Comparison of ENCODE assay signal across 9 cellular contexts in the genomic region with DNA sequence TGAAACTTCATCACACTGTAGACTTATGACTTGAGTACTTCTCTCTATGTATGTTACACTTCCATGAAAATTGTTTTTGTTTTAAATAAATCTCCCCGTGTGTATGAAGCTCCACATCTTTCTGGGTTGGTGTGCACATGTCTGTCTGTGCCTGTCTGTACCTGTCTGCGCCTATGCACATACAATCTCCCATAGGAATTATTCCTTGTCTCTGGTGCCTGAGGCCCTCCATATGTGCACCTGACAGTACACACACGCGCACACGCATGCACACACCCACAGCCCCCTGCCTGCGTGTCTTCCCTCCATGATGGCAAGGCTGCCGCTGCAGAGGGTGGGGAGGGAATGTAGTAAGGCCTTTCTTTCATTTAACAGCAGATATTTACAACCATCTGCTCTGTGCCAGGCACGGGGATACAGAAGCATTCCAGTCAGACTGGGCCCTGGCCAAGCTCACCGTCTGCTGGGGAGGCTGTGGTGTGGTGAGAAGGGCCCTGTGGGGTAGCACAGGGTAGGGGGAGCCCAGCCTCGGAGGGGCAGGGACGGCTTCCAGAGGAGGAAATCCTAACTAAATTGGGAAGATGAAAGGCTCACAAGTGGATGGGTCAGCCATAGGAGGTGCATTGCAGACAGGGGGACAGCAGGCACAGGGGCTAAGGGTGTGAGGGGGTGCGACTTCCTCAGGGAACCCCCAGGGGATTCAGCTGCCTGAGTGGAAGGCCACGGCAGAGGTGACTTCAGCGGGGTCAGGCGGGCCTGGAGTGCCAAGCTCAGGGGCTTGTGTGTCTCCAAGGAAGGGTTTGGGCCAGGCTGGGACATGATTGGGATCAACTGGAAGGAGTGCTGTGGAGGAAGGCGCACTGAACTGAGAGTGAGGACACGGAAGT. TPM values are rescaled to one million over a fixed set of nuclear protein-coding genes. Genes with fewer than 3 reads are reported as not detected.
DNase-seq lines count a peak whose midpoint lies in the region; TF ChIP-seq lines count a peak whose summit lies in the region.
"Had no signal": no experiment of that assay in that cellular context is flagged by ENCODE, and none has a peak within 500 bp of the region (broad histone marks: within the 10 kb centered on the region; RNA-seq: fewer than 3 reads in every experiment).

No MANE protein-coding gene starts in this region.

- H3K79me2 ChIP-seq in OCI-LY3 (ENCODE audit: low read length) (no peaks in the 10 kb centered on the region), trophoblast cell (ENCODE audit: control insufficient read depth, insufficient read depth, low read length, poor library complexity) (peaks cover 2% of the 10 kb centered on the region)

- peak overlapping the region; percentile 15 for H4K8ac ChIP-seq in trophoblast cell (ENCODE audit: low read depth, low read length)

- no peaks in the 10 kb centered on the region for H3K9me3 ChIP-seq in OCI-LY3 (ENCODE audit: insufficient read depth, low read length)
- no peaks in the 10 kb centered on the region for H3K9me3 ChIP-seq in trophoblast cell (ENCODE audit: insufficient read depth, low read depth, low read length)

- H3K4me1 ChIP-seq in OCI-LY3 (ENCODE audit: low read length) = peaks cover 8% of the 10 kb centered on the region
- H3K4me1 ChIP-seq in trophoblast cell (ENCODE audit: control insufficient read depth in 1 of 2, insufficient read depth in 2 of 2, low read length in 2 of 2) = peaks cover 17 to 28% of the 10 kb centered on the region in 2 experiments

- H3K79me1 ChIP-seq in trophoblast cell (ENCODE audit: low read length) = peaks cover 15% of the 10 kb centered on the region

- peak overlapping the region; percentile 60 for H3K9ac ChIP-seq in OCI-LY3 (ENCODE audit: low read length)
- H3K9ac ChIP-seq in trophoblast cell (ENCODE audit: low read length) = no peak overlapping the region

- H3K4me3 ChIP-seq in OCI-LY3 (ENCODE audit: low read length) (peak overlapping the region; percentile 76), trophoblast cell (ENCODE audit: low read depth, low read length) (no peak overlapping the region)
- H3K4me3 ChIP-seq: GM12878 had no signal

- H3K27me3 ChIP-seq in OCI-LY3 (ENCODE audit: low read depth, low read length) (no peaks in the 10 kb centered on the region), trophoblast cell (ENCODE audit: insufficient read depth, low read length) (no peaks in the 10 kb centered on the region)

- peak overlapping the region; percentile 40 for H2BK120ac ChIP-seq in trophoblast cell (ENCODE audit: insufficient read depth, low read length, poor library complexity)

- no peak overlapping the region for H3K23ac ChIP-seq in trophoblast cell (ENCODE audit: low read length)

- peak overlapping the region; percentile 48 for H2AK5ac ChIP-seq in trophoblast cell (ENCODE audit: low read length)

- peak overlapping the region; percentile 23 for H3K18ac ChIP-seq in trophoblast cell (ENCODE audit: low read length)

- no peak for TF ChIP-seq CTCF in OCI-LY3 (IDR thresholded peaks at IDR 0.05; ENCODE audit: low read depth, low read length)

- no peak overlapping the region for H3K27ac ChIP-seq in OCI-LY3 (ENCODE audit: low read length)
- H3K27ac ChIP-seq in epithelial cell of prostate = peak overlapping the region; percentile 99
- no peak overlapping the region for H3K27ac ChIP-seq in trophoblast cell (ENCODE audit: low read depth, low read length)

- peak overlapping the region; percentile 52 for H4K91ac ChIP-seq in trophoblast cell (ENCODE audit: low read depth, low read length)

- no CpG with 5 or more reads among the region's 17 CpGs for WGBS in trophoblast cell (ENCODE audit: extremely low coverage, insufficient coverage, insufficient read length)

- H3K4me2 ChIP-seq in OCI-LY3 (ENCODE audit: low read length) = peak overlapping the region; percentile 91
- peak overlapping the region; percentile 27 for H3K4me2 ChIP-seq in trophoblast cell (ENCODE audit: low read length)

- H2BK5ac ChIP-seq in trophoblast cell (ENCODE audit: low read depth, low read length, poor library complexity) = no peak overlapping the region

- H3K36me3 ChIP-seq in OCI-LY3 (replicated peaks; ENCODE audit: low read depth, low read length) (no peaks in the 10 kb centered on the region), trophoblast cell (ENCODE audit: control insufficient read depth in 1 of 2, insufficient read depth in 2 of 2, low read length in 2 of 2) (no peaks in the 10 kb centered on the region)

- H2AFZ ChIP-seq in OCI-LY3 (ENCODE audit: low read depth, low read length) (peak overlapping the region; percentile 88), trophoblast cell (ENCODE audit: insufficient read depth, low read length, poor library complexity) (peak overlapping the region; percentile 63)

- H3K4ac ChIP-seq in trophoblast cell (ENCODE audit: low read depth, low read length) = no peak overlapping the region

- no peak overlapping the region for H4K12ac ChIP-seq in trophoblast cell (ENCODE audit: low read depth, low read length)

- H3K14ac ChIP-seq in trophoblast cell (ENCODE audit: low read length) = peak overlapping the region; percentile 46

- H4K20me1 ChIP-seq in OCI-LY3 (ENCODE audit: insufficient read depth, low read length) = no peaks in the 10 kb centered on the region

- H2BK12ac ChIP-seq in trophoblast cell (ENCODE audit: low read length) = peak overlapping the region; percentile 51

- DNase-seq in DMS 273 treated with DMSO at 0.1 percent for 48 hours (lab: John Stamatoyannopoulos, UW) (peak; percentile 76), epithelial cell of prostate (ENCODE audit: low read depth, low spot score) (no peak), trophoblast cell (no peak), SHP77 (lab: John Stamatoyannopoulos, UW) (no peak), retina (no peak), iPS-NIHi11 (ENCODE audit: low spot score) (no peak)
- DNase-seq in stimulated activated CD4-positive, alpha-beta T cell treated with anti-CD3 and anti-CD28 coated beads, Interleukin-4, amount 100 ng/mL, for 4 hours = no peak

RNA-seq across cellular contexts. Expression of a gene that starts 26.1 kb away (rescaled TPM):
- polyA plus RNA-seq in trophoblast cell (2013) = 5,322 and 5,443 TPM in 2 replicates

RNA-seq across cellular contexts. Expression of a gene that starts 30.0 kb away (rescaled TPM):
- 0.10 TPM in 1 of 2 replicates, not detected in the other for polyA plus RNA-seq in trophoblast cell (2013)

RNA-seq across cellular contexts. Expression of a gene that starts 44.6 kb away (rescaled TPM):
- not detected in 2 replicates for polyA plus RNA-seq in trophoblast cell (2013)
